In the genomic region with DNA sequence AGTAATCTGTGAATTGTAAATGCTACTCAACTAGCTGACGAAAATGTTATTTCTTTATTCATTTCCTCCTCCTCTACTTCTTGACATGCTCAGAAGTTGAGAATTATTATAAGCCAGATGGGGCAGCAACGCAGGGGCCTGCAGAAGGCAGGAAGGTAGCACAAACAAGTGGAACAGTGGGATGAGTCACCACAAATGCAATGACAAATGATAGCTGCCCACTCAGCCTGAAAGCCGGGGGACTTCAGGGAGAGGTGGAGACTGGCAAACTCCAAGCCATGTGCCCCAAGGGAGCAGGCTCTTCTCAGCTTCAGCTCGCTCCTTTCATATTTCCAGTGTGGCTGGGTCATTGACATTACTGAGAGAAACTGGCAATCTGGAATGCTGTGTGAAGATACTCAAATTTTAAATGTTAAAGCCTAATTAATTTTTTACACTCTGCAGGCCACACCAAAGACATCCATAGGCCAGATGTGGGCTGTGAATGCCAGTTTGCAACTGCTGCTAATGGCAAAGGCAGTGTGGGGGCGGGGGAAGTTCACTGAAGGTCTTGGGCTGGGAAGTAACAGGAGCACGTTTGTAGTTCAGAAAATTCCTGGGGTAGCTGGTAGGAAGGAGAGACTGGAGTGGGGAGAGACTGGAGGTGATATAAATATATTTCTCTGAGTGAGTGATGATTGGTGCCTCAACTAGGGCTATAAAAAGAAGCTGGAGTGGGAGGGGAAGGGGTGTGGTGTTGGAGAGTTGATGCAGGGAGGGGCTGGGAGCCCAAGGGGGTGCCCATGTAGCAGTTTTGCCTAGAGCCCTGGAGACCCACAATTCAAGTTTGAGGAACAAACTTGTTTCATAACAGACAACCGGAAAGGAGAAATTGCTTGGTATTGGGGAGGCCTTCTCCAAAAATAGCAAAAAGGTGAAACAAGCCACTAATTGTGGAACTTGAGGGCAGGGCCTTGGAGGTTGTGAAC, we compare ENCODE assay signal across 9 cellular contexts. TPM values are rescaled to one million over a fixed set of nuclear protein-coding genes. Genes with fewer than 3 reads are reported as not detected.
DNase-seq lines count a peak whose midpoint lies in the region; ATAC-seq lines count a peak whose summit lies in the region.
"Had no signal": no experiment of that assay in that cellular context is flagged by ENCODE, and none has a peak within 500 bp of the region (broad histone marks: within the 10 kb centered on the region; RNA-seq: fewer than 3 reads in every experiment).

No MANE protein-coding gene starts in this region.

- peak overlapping the region in 1 of 2 donors; percentile 90 for H3K27ac Mint-ChIP-seq in activated naive CD4-positive, alpha-beta T cell treated with anti-CD3 and anti-CD28 coated beads, Interleukin-2, amount 50 U/mL, for 72 hours
- H3K27ac Mint-ChIP-seq in naive B cell = peak overlapping the region; percentile 62 to 94 (median 80)

- peaks cover 8 to 11% of the 10 kb centered on the region in 2 donors for H3K36me3 Mint-ChIP-seq in activated naive CD4-positive, alpha-beta T cell treated with anti-CD3 and anti-CD28 coated beads, Interleukin-2, amount 50 U/mL, for 72 hours
- no peaks in the 10 kb centered on the region for H3K36me3 Mint-ChIP-seq in naive B cell

- peak; percentile 28 for DNase-seq in GF-D8 (lab: John Stamatoyannopoulos, UW)
- DNase-seq in activated naive CD4-positive, alpha-beta T cell treated with anti-CD3 and anti-CD28 coated beads, Interleukin-2, amount 50 U/mL, for 72 hours (ENCODE audit: low spot score in 2 of 2) = peak in 1 of 2 donors; percentile 40
- no peak for DNase-seq in naive B cell
- no peak for DNase-seq in activated CD4-positive, CD25-positive, alpha-beta regulatory T cell (lab: John Stamatoyannopoulos, UW)
- DNase-seq in NCI-H345 (lab: John Stamatoyannopoulos, UW) = no peak

- H3K4me3 Mint-ChIP-seq in naive B cell = peak overlapping the region; percentile 46 to 84 (median 66)

- peaks cover 0 to 9% of the 10 kb centered on the region in 2 donors for H3K9me3 Mint-ChIP-seq in activated naive CD4-positive, alpha-beta T cell treated with anti-CD3 and anti-CD28 coated beads, Interleukin-2, amount 50 U/mL, for 72 hours
- peaks cover 0 to 3% (median 0%) of the 10 kb centered on the region in 7 donors for H3K9me3 Mint-ChIP-seq in naive B cell

- no peaks in the 10 kb centered on the region for H3K27me3 Mint-ChIP-seq in naive B cell

- H3K4me1 Mint-ChIP-seq in naive B cell = peaks cover 43 to 67% (median 57%) of the 10 kb centered on the region in 3 donors

- ATAC-seq in GM21360 (IDR thresholded peaks at IDR 0.05; ENCODE audit: unreplicated experiment) (peak; percentile 44), HG03571 (IDR thresholded peaks at IDR 0.05; ENCODE audit: unreplicated experiment) (peak; percentile 35), naive B cell (ENCODE audit: low read depth in 2 of 2) (peak in 1 of 2 donors; percentile 17), HG02970 (IDR thresholded peaks at IDR 0.05; ENCODE audit: low FRiP score, unreplicated experiment) (no peak)
- peak; percentile 24 to 60 for ATAC-seq in activated naive CD4-positive, alpha-beta T cell treated with anti-CD3 and anti-CD28 coated beads, Interleukin-2, amount 50 U/mL, for 72 hours
- ATAC-seq: Panc1 had no signal

RNA-seq across cellular contexts. Expression of a gene that starts 20.8 kb away (rescaled TPM):
- total RNA-seq in activated naive CD4-positive, alpha-beta T cell treated with anti-CD3 and anti-CD28 coated beads, Interleukin-2, amount 50 U/mL, for 72 hours = 1 to 10 TPM in 1 of 2 donors, under 1 TPM in 1; 0.29 to 1.1 TPM
- 1 to 10 TPM; 1.9 to 5.1 (median 4.0) TPM for polyA plus RNA-seq in naive B cell (ENCODE audit: low read depth in 6 of 6)
